18 cellular contexts compared by ENCODE assay signal in genomic region chr9:90018688-90019087, GRCh38.
"Had no signal": no experiment of that assay in that cellular context is flagged by ENCODE, and none has a peak within 500 bp of the region (broad histone marks: within the 10 kb centered on the region; RNA-seq: fewer than 3 reads in every experiment).

No MANE protein-coding gene starts in this region.

- H3K4me1 Mint-ChIP-seq: WTC11 had no signal

- H3K27ac Mint-ChIP-seq: activated CD8-positive, alpha-beta T cell treated with anti-CD3 and anti-CD28 coated beads, Interleukin-2, amount 10 ng/mL, durations not matched to agents 7 days and 5 days; activated naive CD8-positive, alpha-beta T cell treated with anti-CD3 and anti-CD28 coated beads for 36 hours; activated T-cell treated with anti-CD3 and anti-CD28 coated beads, Interleukin-2, amount 50 U/mL, for 72 hours; memory B cell; naive thymus-derived CD8-positive, alpha-beta T cell; WTC11 had no signal

- H3K36me3 Mint-ChIP-seq: activated naive CD8-positive, alpha-beta T cell treated with anti-CD3 and anti-CD28 coated beads for 36 hours; memory B cell; WTC11 had no signal

- ATAC-seq: activated CD8-positive, alpha-beta T cell treated with anti-CD3 and anti-CD28 coated beads, Interleukin-2, amount 10 ng/mL, durations not matched to agents 7 days and 5 days; activated T-cell treated with anti-CD3 and anti-CD28 coated beads, Interleukin-2, amount 50 U/mL, for 72 hours; body of pancreas; mucosa of descending colon; naive thymus-derived CD8-positive, alpha-beta T cell; WTC11 had no signal

- DNase-seq: activated CD4-positive, alpha-beta T cell treated with anti-CD3 and anti-CD28 coated beads for 4 hours; activated CD8-positive, alpha-beta memory T cell treated with anti-CD3 and anti-CD28 coated beads, Interleukin-2, amount 50 U/mL, for 4 hours; activated CD8-positive, alpha-beta T cell treated with anti-CD3 and anti-CD28 coated beads, Interleukin-2, amount 10 ng/mL, durations not matched to agents 7 days and 5 days; activated gamma-delta T cell; activated naive CD8-positive, alpha-beta T cell treated with anti-CD3 and anti-CD28 coated beads for 36 hours; activated T-cell treated with anti-CD3 and anti-CD28 coated beads, Interleukin-2, amount 50 U/mL, for 72 hours; amygdala; body of pancreas; central memory CD4-positive, alpha-beta T cell; colonic mucosa; kidney; left ventricle myocardium inferior; mucosa of descending colon; naive thymus-derived CD8-positive, alpha-beta T cell; stimulated activated CD4-positive, alpha-beta T cell treated with anti-CD3 and anti-CD28 coated beads, Interleukin-1b, Interleukin-23, amount 100 ng/mL, for 48 hours; uterus had no signal

- H3K27me3 Mint-ChIP-seq: memory B cell had no signal

- H3K9me3 Mint-ChIP-seq: activated naive CD8-positive, alpha-beta T cell treated with anti-CD3 and anti-CD28 coated beads for 36 hours had no signal

- H3K4me3 Mint-ChIP-seq: activated CD8-positive, alpha-beta T cell treated with anti-CD3 and anti-CD28 coated beads, Interleukin-2, amount 10 ng/mL, durations not matched to agents 7 days and 5 days; activated naive CD8-positive, alpha-beta T cell treated with anti-CD3 and anti-CD28 coated beads for 36 hours; activated T-cell treated with anti-CD3 and anti-CD28 coated beads, Interleukin-2, amount 50 U/mL, for 72 hours; memory B cell; naive thymus-derived CD8-positive, alpha-beta T cell; WTC11 had no signal
